ENCODE assay signal across 17 cellular contexts in genomic region chr4:152777488-152777887, GRCh38. TPM values are rescaled to one million over a fixed set of nuclear protein-coding genes. Genes with fewer than 3 reads are reported as not detected.
"Had no signal": no experiment of that assay in that cellular context is flagged by ENCODE, and none has a peak within 500 bp of the region (broad histone marks: within the 10 kb centered on the region; RNA-seq: fewer than 3 reads in every experiment).

No MANE protein-coding gene starts in this region.

- H3K27ac ChIP-seq: coronary artery, heart right ventricle, prostate gland, right atrium auricular region, upper lobe of right lung, WERI-Rb-1 had no signal

- H3K36me3 Mint-ChIP-seq: T-cell had no signal

- DNase-seq: activated naive CD4-positive, alpha-beta T cell treated with Interleukin-2 at 50 U/mL for 16 hours; activated T-cell treated with anti-CD3 and anti-CD28 coated beads, Interleukin-2, amount 50 U/mL, for 1 hour; amygdala; cerebellar nuclear complex; heart right ventricle; islet precursor cell; left cardiac atrium; stimulated activated CD4-positive, alpha-beta T cell treated with anti-CD3 and anti-CD28 coated beads, Interleukin-12 subunit alpha, Interleukin-12 subunit beta, amount 100 ng/mL, for 4 hours; stimulated activated CD4-positive, alpha-beta T cell treated with anti-CD3 and anti-CD28 coated beads, Interleukin-4, amount 100 ng/mL, for 4 hours; stimulated activated naive CD8-positive, alpha-beta T cell treated with anti-CD3 and anti-CD28 coated beads, Interleukin-15, Interleukin-2, amounts not matched to agents 100 U/mL and 50 U/mL, for 24 hours; T-cell; upper lobe of right lung; WERI-Rb-1 had no signal

- H3K9me3 Mint-ChIP-seq: T-cell; T-helper 2 cell treated with Interferon-gamma antibody and Interleukin-4, amounts not matched to agents 5 μg/mL and 100 μg/mL, for 36 hours had no signal

- H3K9me3 ChIP-seq: heart right ventricle, prostate gland, right atrium auricular region, upper lobe of right lung had no signal

- H3K4me3 Mint-ChIP-seq: T-helper 2 cell treated with Interferon-gamma antibody and Interleukin-4, amounts not matched to agents 5 μg/mL and 100 μg/mL, for 36 hours had no signal

- H3K4me3 ChIP-seq: coronary artery, heart right ventricle, prostate gland, right atrium auricular region, upper lobe of right lung had no signal

- H3K27ac Mint-ChIP-seq: T-cell; T-helper 2 cell treated with Interferon-gamma antibody and Interleukin-4, amounts not matched to agents 5 μg/mL and 100 μg/mL, for 36 hours had no signal

- ATAC-seq: heart right ventricle; left cardiac atrium; stimulated activated naive CD8-positive, alpha-beta T cell treated with anti-CD3 and anti-CD28 coated beads, Interleukin-15, Interleukin-2, amounts not matched to agents 100 U/mL and 50 U/mL, for 24 hours; T-cell; upper lobe of right lung had no signal

- H3K27me3 ChIP-seq: heart right ventricle, right atrium auricular region, upper lobe of right lung had no signal

- H3K36me3 ChIP-seq: heart right ventricle, prostate gland, right atrium auricular region, upper lobe of right lung had no signal

RNA-seq across cellular contexts. Expression of gene TIGD4, which starts 2.0 kb away (rescaled TPM):
- total RNA-seq: upper lobe of right lung had no signal
